In the genomic region with DNA sequence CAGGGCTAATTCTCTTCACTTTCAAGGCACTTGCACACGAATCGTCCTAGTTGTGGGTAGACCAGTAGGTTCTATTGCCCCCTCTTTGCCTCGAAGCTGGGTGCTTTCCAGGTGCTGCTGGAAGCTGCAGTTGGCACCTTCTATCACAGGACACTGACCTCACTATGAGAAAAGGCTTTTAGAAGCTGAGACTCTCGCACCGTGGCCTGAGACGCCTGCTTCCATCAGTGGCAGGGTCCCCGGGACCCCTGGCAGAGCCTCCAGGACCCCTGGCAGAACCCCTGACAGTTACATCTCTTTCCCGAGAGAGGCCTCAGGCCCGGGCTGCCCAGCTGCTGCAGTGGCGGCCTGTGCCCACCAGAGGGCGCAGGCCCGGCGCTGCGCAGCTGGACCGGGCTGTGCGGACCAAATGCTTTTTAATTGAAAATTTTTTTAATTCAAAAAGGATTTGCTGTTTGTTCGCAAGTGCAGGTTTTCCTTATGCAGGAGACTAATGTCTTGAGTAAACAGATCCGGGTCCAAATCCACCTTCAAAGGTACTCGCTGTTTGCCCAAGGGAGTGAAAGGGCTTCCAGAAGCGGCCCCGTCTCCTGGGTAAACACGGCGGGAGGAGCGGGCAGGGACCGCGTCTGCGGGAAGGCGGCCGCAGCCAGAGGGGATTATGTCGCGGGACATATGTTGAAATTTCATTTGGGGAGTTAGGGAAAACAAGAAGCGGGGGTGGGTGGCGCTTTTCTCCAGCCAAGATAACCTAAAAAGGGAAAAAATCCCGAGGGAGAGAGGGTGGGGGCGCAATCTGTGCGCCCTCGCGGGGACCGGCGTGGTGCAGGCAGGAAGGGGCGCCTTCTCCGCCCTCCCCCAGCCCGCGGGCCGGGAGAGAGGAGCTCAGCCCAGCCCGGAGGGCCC, we compare ENCODE assay signal across 8 cellular contexts.
DNase-seq lines count a peak whose midpoint lies in the region; ATAC-seq and TF ChIP-seq lines count a peak whose summit lies in the region.

No MANE protein-coding gene starts in this region.

- no peak for TF ChIP-seq POLR2A in breast epithelium (IDR thresholded peaks at IDR 0.05)

- no peaks in the 10 kb centered on the region for H3K9me3 Mint-ChIP-seq in T-helper 2 cell treated with Interferon-gamma antibody and Interleukin-4, amounts not matched to agents 5 μg/mL and 100 μg/mL, for 36 hours

- H3K36me3 Mint-ChIP-seq in T-helper 2 cell treated with Interferon-gamma antibody and Interleukin-4, amounts not matched to agents 5 μg/mL and 100 μg/mL, for 36 hours (ENCODE audit: low read depth) = no peaks in the 10 kb centered on the region

- H3K27me3 ChIP-seq in breast epithelium = no peaks in the 10 kb centered on the region

- TF ChIP-seq CTCF in breast epithelium (IDR thresholded peaks at IDR 0.05) = peak; percentile 92 to 95 (median 94)

- H3K36me3 ChIP-seq in breast epithelium = no peaks in the 10 kb centered on the region

- H3K27me3 Mint-ChIP-seq in T-helper 2 cell treated with Interferon-gamma antibody and Interleukin-4, amounts not matched to agents 5 μg/mL and 100 μg/mL, for 36 hours (ENCODE audit: low read depth) = peaks cover 21% of the 10 kb centered on the region

- no peak for ATAC-seq in GM21360 (IDR thresholded peaks at IDR 0.05; ENCODE audit: unreplicated experiment)

- DNase-seq in EL (peak; percentile 41), KG1 (lab: John Stamatoyannopoulos, UW) (peak; percentile 47), breast epithelium (ENCODE audit: low spot score in 2 of 2) (no peak), iris pigment epithelial cell (ENCODE audit: low read depth) (peak; percentile 45), H4 (ENCODE audit: low spot score) (no peak)
- peak; percentile 27 for DNase-seq in T-helper 2 cell treated with Interferon-gamma antibody and Interleukin-4, amounts not matched to agents 5 μg/mL and 100 μg/mL, for 36 hours (ENCODE audit: low spot score)
- DNase-seq in stimulated activated CD4-positive, alpha-beta T cell treated with anti-CD3 and anti-CD28 coated beads, Interleukin-15, amount 100 ng/mL, for 24 hours = peak; percentile 51

- H3K4me1 Mint-ChIP-seq in T-helper 2 cell treated with Interferon-gamma antibody and Interleukin-4, amounts not matched to agents 5 μg/mL and 100 μg/mL, for 36 hours (ENCODE audit: low read depth) = peaks cover 2% of the 10 kb centered on the region

- intact Hi-C loops in breast epithelium (cut with DNase I; ENCODE audit: low total_unique reads) = loop anchor here (5.0 kb wide), 1 partner anchor 577 kb away; no protein-coding TSS in a partner anchor

- no peak overlapping the region for H3K27ac Mint-ChIP-seq in T-helper 2 cell treated with Interferon-gamma antibody and Interleukin-4, amounts not matched to agents 5 μg/mL and 100 μg/mL, for 36 hours

- H3K4me1 ChIP-seq in breast epithelium = peaks cover 0 to 9% of the 10 kb centered on the region in 2 donors

- H3K9me3 ChIP-seq in breast epithelium = no peaks in the 10 kb centered on the region

- H3K4me3 Mint-ChIP-seq in T-helper 2 cell treated with Interferon-gamma antibody and Interleukin-4, amounts not matched to agents 5 μg/mL and 100 μg/mL, for 36 hours = peak overlapping the region; percentile 24

- H3K27ac ChIP-seq in breast epithelium = peak overlapping the region; percentile 35 to 56

- peak overlapping the region; percentile 18 to 61 (median 47) for H3K4me3 ChIP-seq in breast epithelium

Comparison
In these comparisons a context has a peak if more than half of its experiments do, and no peak if none do; other contexts are left out.
1. DNase-seq: peak in EL (single experiment), KG1 (single experiment), T-helper 2 cell treated with Interferon-gamma antibody and Interleukin-4, amounts not matched to agents 5 μg/mL and 100 μg/mL, for 36 hours (single experiment), iris pigment epithelial cell (single experiment) and stimulated activated CD4-positive, alpha-beta T cell treated with anti-CD3 and anti-CD28 coated beads, Interleukin-15, amount 100 ng/mL, for 24 hours (single experiment); none in breast epithelium (0 of 2) and H4 (single experiment).